Comparison of ENCODE assay signal across 1 cellular context in genomic region chr5:147887026-147887627, GRCh38.
TF ChIP-seq lines count a peak whose summit lies in the region.

No MANE protein-coding gene starts in this region.

TF ChIP-seq in SK-N-SH treated with all-trans-retinoic acid at 6 μM for 48 hours, 23 proteins besides CTCF, POLR2A, EP300 and RAD21 (continued from another document):
- TF ChIP-seq PATZ1 (CRISPR knock-in tag; IDR thresholded peaks at IDR 0.05; ENCODE audit: borderline replicate concordance) (no peak), ESRRG (CRISPR knock-in tag; IDR thresholded peaks at IDR 0.05) (no peak), BACH2 (CRISPR knock-in tag; IDR thresholded peaks at IDR 0.05; ENCODE audit: borderline replicate concordance) (no peak), TCF4 (CRISPR knock-in tag; IDR thresholded peaks at IDR 0.05; ENCODE audit: borderline replicate concordance) (no peak), PPARA (CRISPR knock-in tag; IDR thresholded peaks at IDR 0.05; ENCODE audit: borderline replicate concordance) (no peak), TOX (CRISPR knock-in tag; IDR thresholded peaks at IDR 0.05; ENCODE audit: borderline replicate concordance) (no peak), OSR1 (CRISPR knock-in tag; IDR thresholded peaks at IDR 0.05) (no peak)
